ENCODE assay signal across 10 cellular contexts in genomic region chr3:171183042-171183441, GRCh38.
DNase-seq lines count a peak whose midpoint lies in the region; ATAC-seq and TF ChIP-seq lines count a peak whose summit lies in the region.
"Had no signal": no experiment of that assay in that cellular context is flagged by ENCODE, and none has a peak within 500 bp of the region (broad histone marks: within the 10 kb centered on the region; RNA-seq: fewer than 3 reads in every experiment).

No MANE protein-coding gene starts in this region.

- H4K20me1 ChIP-seq in HCT116 (ENCODE audit: insufficient read depth) (no peaks in the 10 kb centered on the region), smooth muscle cell (ENCODE audit: low read depth) (no peaks in the 10 kb centered on the region)

- no peak for DNase-seq in HCT116 (ENCODE audit: low read depth, low spot score)
- peak; percentile 50 for DNase-seq in RPMI7951 (ENCODE audit: low read depth)
- DNase-seq in fibroblast of peridontal ligament (ENCODE audit: extremely low read depth), result peak; percentile 65
- DNase-seq in smooth muscle cell (lab: John Stamatoyannopoulos, UW; ENCODE audit: unreplicated experiment), result no peak
- DNase-seq in psoas muscle, result no peak
- DNase-seq in stimulated activated naive CD8-positive, alpha-beta T cell treated with anti-CD3 and anti-CD28 coated beads, Interleukin-15, Interleukin-2, amounts not matched to agents 100 U/mL and 50 U/mL, for 24 hours, result no peak
- no peak for DNase-seq in GM10248 (ENCODE audit: extremely low spot score)
- DNase-seq: stimulated activated CD4-positive, alpha-beta T cell treated with anti-CD3 and anti-CD28 coated beads, Interleukin-12 subunit alpha, Interleukin-12 subunit beta, amount 100 ng/mL, for 4 hours; T-helper 9 cell had no signal

- WGBS in smooth muscle cell (ENCODE audit: low lambda C conversion rate), result 64% methylated on average over 4 of the region's 4 CpGs
- 68 to 78% (median 74%) methylated on average over 4 of the region's 4 CpGs for WGBS in psoas muscle, 3 donors

- H3K4me1 ChIP-seq in HCT116 (ENCODE audit: control insufficient read depth in 1 of 2, insufficient read depth in 2 of 2, low read length in 2 of 2) (no peaks in the 10 kb centered on the region), smooth muscle cell (ENCODE audit: low read depth) (peaks cover 3% of the 10 kb centered on the region), psoas muscle (peaks cover 29% of the 10 kb centered on the region)

- H2AFZ ChIP-seq in HCT116 (ENCODE audit: low read depth, low read length, poor library complexity, severe bottlenecking) (no peak overlapping the region), smooth muscle cell (ENCODE audit: low read depth) (no peak overlapping the region)

- H3F3A ChIP-seq in smooth muscle cell (ENCODE audit: low read depth), result no peaks in the 10 kb centered on the region

- H3K27me3 ChIP-seq in HCT116 (ENCODE audit: insufficient read depth, low read length) (no peaks in the 10 kb centered on the region), smooth muscle cell (ENCODE audit: low read depth) (no peaks in the 10 kb centered on the region), psoas muscle (ENCODE audit: insufficient read depth in 3 of 3, low read length in 2 of 3) (no peaks in the 10 kb centered on the region)
- H3K27me3 ChIP-seq: suprapubic skin had no signal

- CTCF ChIA-PET in HCT116 (lab: Charles Lee) (interaction anchor here (1.0 to 1.6 kb wide), 2 partner anchors 20 to 221 kb away, joined by 3 to 6 read pairs; no protein-coding TSS in a partner anchor), GM10248 (lab: Yijun Ruan, JAX) (interaction anchor here (3.6 kb wide), 1 partner anchor 12 kb away, joined by 15 read pairs; no protein-coding TSS in a partner anchor)

- H3K9me2 ChIP-seq in HCT116 (ENCODE audit: insufficient read depth), result no peaks in the 10 kb centered on the region

- H3K36me3 ChIP-seq in HCT116 (ENCODE audit: control insufficient read depth in 1 of 2, insufficient read depth in 2 of 2, low read length in 2 of 2) (no peaks in the 10 kb centered on the region), smooth muscle cell (ENCODE audit: low read depth) (no peaks in the 10 kb centered on the region), psoas muscle (ENCODE audit: insufficient read depth in 1 of 2, low read depth in 1 of 2) (no peaks in the 10 kb centered on the region)
- H3K36me3 ChIP-seq: suprapubic skin had no signal

- H3K4me3 ChIP-seq in HCT116 (replicated peaks in 1 of 2; ENCODE audit: low read depth in 1 of 2, low read length in 2 of 2) (no peak overlapping the region), smooth muscle cell (no peak overlapping the region), psoas muscle (no peak overlapping the region)
- H3K4me3 ChIP-seq: suprapubic skin had no signal

- TF ChIP-seq POLR2A in HCT116 (IDR thresholded peaks at IDR 0.05; ENCODE audit: borderline replicate concordance, extremely low read depth, insufficient read depth, insufficient read length), result no peak

- intact Hi-C loops in HCT116 (cut with micrococcal nuclease) (loop anchor here (1.0 to 10.0 kb wide), 2 partner anchors 222 to 592 kb away; no protein-coding TSS in a partner anchor), psoas muscle (cut with DNase I) (loop anchor here (5.0 to 10.0 kb wide), 2 partner anchors 152 to 274 kb away; no protein-coding TSS in a partner anchor)

- no TSS peak for BruUV-seq in HCT116 (replicated peaks; lab: Mats Ljungman, UMichigan)

- H3K27ac ChIP-seq in HCT116 (ENCODE audit: low read depth, low read length) (no peak overlapping the region), smooth muscle cell (ENCODE audit: low read depth) (no peak overlapping the region), psoas muscle (no peak overlapping the region)
- H3K27ac ChIP-seq: suprapubic skin had no signal

- RAD21 ChIA-PET in HCT116 (lab: Charles Lee; ENCODE audit: low non-redundant PET in 1 of 2, low total read pairs in 2 of 2, uncharacterized antibody in 2 of 2, unreplicated experiment in 2 of 2), result interaction anchor here in 1 of 2 experiments (0.9 kb wide), 1 partner anchor 133 kb away, joined by 4 read pairs; no protein-coding TSS in a partner anchor

- H3K4me2 ChIP-seq in HCT116 (ENCODE audit: low read length) (no peak overlapping the region), smooth muscle cell (no peak overlapping the region)

- H3K9me3 ChIP-seq in HCT116 (ENCODE audit: control insufficient read depth in 1 of 2, insufficient read depth in 1 of 2, low read depth in 1 of 2, low read length in 2 of 2) (no peaks in the 10 kb centered on the region), smooth muscle cell (replicated peaks; ENCODE audit: low read depth) (no peaks in the 10 kb centered on the region), psoas muscle (no peaks in the 10 kb centered on the region)
- H3K9me3 ChIP-seq: suprapubic skin had no signal

- ATAC-seq in HCT116 (peak; percentile 74), psoas muscle (no peak)
- ATAC-seq in stimulated activated naive CD8-positive, alpha-beta T cell treated with anti-CD3 and anti-CD28 coated beads, Interleukin-15, Interleukin-2, amounts not matched to agents 100 U/mL and 50 U/mL, for 24 hours, result no peak

- peak; percentile 15 to 49 (median 37); a peak in 3 of 6 replicates for TF ChIP-seq CTCF in HCT116 (IDR thresholded peaks at IDR 0.05 in 2 of 3, conservative IDR thresholded peaks at IDR 0.05 in 1 of 3; ENCODE audit: borderline replicate concordance in 1 of 3, insufficient read depth in 1 of 3, low read depth in 2 of 3, low read length in 2 of 3)
- peak; percentile 11 for TF ChIP-seq CTCF in smooth muscle cell (IDR thresholded peaks at IDR 0.05; ENCODE audit: borderline replicate concordance, insufficient read depth, poor library complexity, severe bottlenecking)
- TF ChIP-seq CTCF in psoas muscle (IDR thresholded peaks at IDR 0.05), result no peak
- TF ChIP-seq CTCF in GM10248 (IDR thresholded peaks at IDR 0.05; ENCODE audit: control extremely low read depth, extremely low read depth, low read depth, missing control alignments), result no peak

- POLR2A ChIA-PET in HCT116 (lab: Charles Lee) (no interaction called here), GM10248 (lab: Yijun Ruan, JAX) (no interaction called here)

- peak; percentile 47 for TF ChIP-seq RAD21 in HCT116 (IDR thresholded peaks at IDR 0.05; ENCODE audit: low read depth)

- H3K9ac ChIP-seq in HCT116 (ENCODE audit: low read length), result no peak overlapping the region
- H3K9ac ChIP-seq in smooth muscle cell (ENCODE audit: low read depth), result no peak overlapping the region

- H3K79me2 ChIP-seq in HCT116 (ENCODE audit: insufficient read depth, low read length) (no peaks in the 10 kb centered on the region), smooth muscle cell (ENCODE audit: low read depth) (no peaks in the 10 kb centered on the region)

TF ChIP-seq in HCT116, 20 proteins besides CTCF, POLR2A, EP300 and RAD21:
- TF ChIP-seq ZBTB33 (IDR thresholded peaks at IDR 0.05; ENCODE audit: extremely low read depth, insufficient replicate concordance, low read length) (no peak), CBX3 (IDR thresholded peaks at IDR 0.05; ENCODE audit: low read depth) (no peak), FOSL1 (IDR thresholded peaks at IDR 0.05; ENCODE audit: low read depth) (no peak), MAX (IDR thresholded peaks at IDR 0.05) (no peak)

Comparison
In these comparisons a context has a peak if more than half of its experiments do, and no peak if none do; other contexts are left out.
1. DNase-seq: peak in RPMI7951 (single experiment) and fibroblast of peridontal ligament (single experiment); none in HCT116 (single experiment), smooth muscle cell (single experiment), psoas muscle (0 of 2), stimulated activated naive CD8-positive, alpha-beta T cell treated with anti-CD3 and anti-CD28 coated beads, Interleukin-15, Interleukin-2, amounts not matched to agents 100 U/mL and 50 U/mL, for 24 hours (single experiment) and GM10248 (single experiment).
2. CTCF ChIP-seq: peak in HCT116 (3 of 3) and smooth muscle cell (single experiment); none in psoas muscle (single experiment) and GM10248 (single experiment).